ENCODE assay signal across 12 cellular contexts in genomic region chr6:149483302-149483701, GRCh38. TPM values are rescaled to one million over a fixed set of nuclear protein-coding genes. Genes with fewer than 3 reads are reported as not detected.
DNase-seq lines count a peak whose midpoint lies in the region; ATAC-seq and TF ChIP-seq lines count a peak whose summit lies in the region.
"Had no signal": no experiment of that assay in that cellular context is flagged by ENCODE, and none has a peak within 500 bp of the region (broad histone marks: within the 10 kb centered on the region; RNA-seq: fewer than 3 reads in every experiment).

No MANE protein-coding gene starts in this region.

- H3K9ac ChIP-seq in Karpas-422 (ENCODE audit: low read length): peak overlapping the region; percentile 96
- no peak overlapping the region for H3K9ac ChIP-seq in parathyroid adenoma

- peak; percentile 46 for DNase-seq in GF-D8 (lab: John Stamatoyannopoulos, UW)
- DNase-seq in Karpas-422: peak; percentile 87
- no peak for DNase-seq in activated naive CD4-positive, alpha-beta T cell treated with anti-CD3 and anti-CD28 coated beads, Interleukin-2, amount 50 U/mL, for 72 hours (ENCODE audit: low spot score in 2 of 2)
- no peak for DNase-seq in HT-29 (ENCODE audit: low spot score)
- DNase-seq in progenitor cell of endocrine pancreas (ENCODE audit: low spot score, unreplicated experiment): no peak
- DNase-seq in medulla oblongata (ENCODE audit: extremely low spot score): no peak
- DNase-seq: DND-41; effector CD8-positive, alpha-beta T cell; NCI-H2171 treated with DMSO at 0.1 percent for 48 hours; SW 1271 had no signal

- H3K4me1 ChIP-seq in Karpas-422 (ENCODE audit: low read length): peaks cover 61% of the 10 kb centered on the region
- no peaks in the 10 kb centered on the region for H3K4me1 ChIP-seq in parathyroid adenoma

- peaks cover 0 to 5% of the 10 kb centered on the region in 2 donors for H3K9me3 Mint-ChIP-seq in activated naive CD4-positive, alpha-beta T cell treated with anti-CD3 and anti-CD28 coated beads, Interleukin-2, amount 50 U/mL, for 72 hours
- no peaks in the 10 kb centered on the region for H3K9me3 Mint-ChIP-seq in progenitor cell of endocrine pancreas (ENCODE audit: low read depth)

- ATAC-seq in activated naive CD4-positive, alpha-beta T cell treated with anti-CD3 and anti-CD28 coated beads, Interleukin-2, amount 50 U/mL, for 72 hours: no peak
- no peak for ATAC-seq in GM18519 (IDR thresholded peaks at IDR 0.05; ENCODE audit: low FRiP score, unreplicated experiment)

- peak overlapping the region; percentile 98 for H3K4me2 ChIP-seq in Karpas-422 (ENCODE audit: low read depth, low read length, poor library complexity, severe bottlenecking)
- H3K4me2 ChIP-seq in parathyroid adenoma (ENCODE audit: low read length): no peak overlapping the region

- no peaks in the 10 kb centered on the region for H3K4me1 Mint-ChIP-seq in progenitor cell of endocrine pancreas (ENCODE audit: low read depth)

- H3K27me3 Mint-ChIP-seq in progenitor cell of endocrine pancreas: peaks cover 15% of the 10 kb centered on the region

- H3K4me3 ChIP-seq in Karpas-422 (ENCODE audit: low read length) (peak overlapping the region; percentile 88), parathyroid adenoma (ENCODE audit: low read depth, low read length) (no peak overlapping the region)

- H3K79me2 ChIP-seq in Karpas-422 (ENCODE audit: low read length) (peaks cover 54% of the 10 kb centered on the region), parathyroid adenoma (no peaks in the 10 kb centered on the region)

- no peaks in the 10 kb centered on the region for H4K20me1 ChIP-seq in Karpas-422 (ENCODE audit: insufficient read depth, low read depth, low read length)

- no peaks in the 10 kb centered on the region for H3K9me3 ChIP-seq in Karpas-422 (ENCODE audit: low read length)
- H3K9me3 ChIP-seq in parathyroid adenoma (ENCODE audit: control insufficient read depth, low read length): no peaks in the 10 kb centered on the region

- peak overlapping the region; percentile 96 to 100 for H3K27ac Mint-ChIP-seq in activated naive CD4-positive, alpha-beta T cell treated with anti-CD3 and anti-CD28 coated beads, Interleukin-2, amount 50 U/mL, for 72 hours
- H3K27ac Mint-ChIP-seq in progenitor cell of endocrine pancreas: no peak overlapping the region

- TF ChIP-seq CTCF in parathyroid adenoma (IDR thresholded peaks at IDR 0.05) (no peak), progenitor cell of endocrine pancreas (IDR thresholded peaks at IDR 0.05; ENCODE audit: unreplicated experiment) (no peak)

- H3K36me3 Mint-ChIP-seq in activated naive CD4-positive, alpha-beta T cell treated with anti-CD3 and anti-CD28 coated beads, Interleukin-2, amount 50 U/mL, for 72 hours: peaks cover 57 to 82% of the 10 kb centered on the region in 2 donors
- H3K36me3 Mint-ChIP-seq in progenitor cell of endocrine pancreas (ENCODE audit: insufficient read depth): no peaks in the 10 kb centered on the region

- H3K27me3 ChIP-seq in Karpas-422 (ENCODE audit: low read length) (no peaks in the 10 kb centered on the region), parathyroid adenoma (ENCODE audit: control insufficient read depth, insufficient read depth, low read length) (no peaks in the 10 kb centered on the region)

- no peak overlapping the region for H2AFZ ChIP-seq in Karpas-422 (ENCODE audit: low read length)
- no peak overlapping the region for H2AFZ ChIP-seq in parathyroid adenoma

- H3K27ac ChIP-seq in Karpas-422 (ENCODE audit: low read length): peak overlapping the region; percentile 100
- H3K27ac ChIP-seq in parathyroid adenoma: peak overlapping the region; percentile 42

- H3K4me3 Mint-ChIP-seq in progenitor cell of endocrine pancreas (ENCODE audit: low read depth): no peak overlapping the region

- H3K36me3 ChIP-seq in Karpas-422 (ENCODE audit: insufficient read depth, low read length): peaks cover 24% of the 10 kb centered on the region
- no peaks in the 10 kb centered on the region for H3K36me3 ChIP-seq in parathyroid adenoma (ENCODE audit: control insufficient read depth, insufficient read depth, low read length)

- no peaks in the 10 kb centered on the region for H3K9me2 ChIP-seq in Karpas-422 (replicated peaks; ENCODE audit: insufficient read depth, low read length)

RNA-seq across cellular contexts. Expression of gene ZC3H12D, which starts 1.5 kb away (rescaled TPM):
- total RNA-seq in Karpas-422 (2014; rRNA removed; shearing (Covaris generic); ENCODE audit: low replicate concordance): 71.0 and 92.0 TPM in 2 replicates
- 100 to 1,000 TPM in 1 of 2 donors, 10 to 100 TPM in 1; 87.1 to 186 TPM for total RNA-seq in activated naive CD4-positive, alpha-beta T cell treated with anti-CD3 and anti-CD28 coated beads, Interleukin-2, amount 50 U/mL, for 72 hours
- total RNA-seq in HT-29 (2014; rRNA removed; shearing (Covaris generic)): not detected in 2 replicates
- total RNA-seq in progenitor cell of endocrine pancreas: 0.48 and 0.71 TPM in 2 replicates

Comparison
In these comparisons a context has a peak if more than half of its experiments do, and no peak if none do; other contexts are left out.
1. DNase-seq: peak in GF-D8 (single experiment) and Karpas-422 (single experiment); none in activated naive CD4-positive, alpha-beta T cell treated with anti-CD3 and anti-CD28 coated beads, Interleukin-2, amount 50 U/mL, for 72 hours (0 of 2), HT-29 (single experiment), progenitor cell of endocrine pancreas (single experiment) and medulla oblongata (single experiment).
2. RNA of gene ZC3H12D, which starts 1.5 kb away (total RNA-seq): 87.1 to 186 TPM in activated naive CD4-positive, alpha-beta T cell treated with anti-CD3 and anti-CD28 coated beads, Interleukin-2, amount 50 U/mL, for 72 hours and 71.0 to 92.0 TPM in Karpas-422; 0.48 to 0.71 TPM in progenitor cell of endocrine pancreas and not detected in HT-29; every median in the first group is over 10 times any median in the second.